ENCODE assay signal across 27 cellular contexts in the genomic region with DNA sequence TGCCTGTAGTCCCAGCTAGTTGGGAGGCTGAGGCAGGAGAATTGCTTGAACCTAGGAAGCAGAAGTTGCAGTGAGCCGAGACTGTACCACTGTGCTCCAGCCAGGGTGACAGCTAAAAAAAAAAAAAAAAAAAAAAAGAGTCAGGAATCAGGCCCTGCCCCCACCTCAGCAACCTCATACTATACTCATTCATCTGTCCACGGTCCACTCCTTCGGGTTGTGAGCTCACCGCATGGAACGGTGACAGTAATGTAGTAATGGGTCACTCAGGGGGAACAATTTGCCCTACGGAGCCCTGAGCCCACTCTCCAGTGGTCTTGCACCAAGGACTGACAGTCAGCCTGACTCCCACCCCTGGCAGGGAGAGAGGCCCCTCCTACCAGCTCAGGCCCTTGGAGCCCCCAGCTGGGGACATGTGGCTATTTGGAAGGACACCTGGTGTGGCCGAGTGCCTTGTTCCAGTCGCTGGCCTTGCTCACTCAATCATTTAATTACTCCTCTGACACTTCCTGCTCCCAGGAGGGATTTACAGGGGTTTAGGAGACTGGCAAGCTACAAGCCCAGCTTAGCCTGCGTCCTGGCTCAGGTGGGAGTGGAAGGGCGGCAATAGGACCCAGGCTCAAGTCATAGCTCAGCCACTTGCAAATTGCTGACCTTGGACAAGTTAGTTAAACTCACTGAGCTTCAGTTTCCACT. TPM values are rescaled to one million over a fixed set of nuclear protein-coding genes. Genes with fewer than 3 reads are reported as not detected.
DNase-seq lines count a peak whose midpoint lies in the region; ATAC-seq, FAIRE-seq and TF ChIP-seq lines count a peak whose summit lies in the region.
"Had no signal": no experiment of that assay in that cellular context is flagged by ENCODE, and none has a peak within 500 bp of the region (broad histone marks: within the 10 kb centered on the region; RNA-seq: fewer than 3 reads in every experiment).

No MANE protein-coding gene starts in this region.

- no peak for TF ChIP-seq RAD21 in K562 (CRISPR knock-in tag; conservative IDR thresholded peaks at IDR 0.05 in 1 of 2, IDR thresholded peaks at IDR 0.05 in 1 of 2)

- H3K27me3 Mint-ChIP-seq in natural killer cell treated with Interleukin-12 subunit alpha and Interleukin-12 subunit beta and Interleukin-15 and Interleukin-18, amount 100 ng/mL, for 72 hours = no peaks in the 10 kb centered on the region
- H3K27me3 Mint-ChIP-seq: activated CD8-positive, alpha-beta T cell treated with anti-CD3 and anti-CD28 coated beads for 36 hours; activated naive CD8-positive, alpha-beta T cell had no signal

- ATAC-seq in K562 = no peak
- no peak for ATAC-seq in natural killer cell treated with Interleukin-12 subunit alpha and Interleukin-12 subunit beta and Interleukin-15 and Interleukin-18, amount 100 ng/mL, for 72 hours
- ATAC-seq: activated CD4-positive, alpha-beta T cell treated with anti-CD3 and anti-CD28 coated beads for 36 hours; activated CD8-positive, alpha-beta T cell treated with anti-CD3 and anti-CD28 coated beads for 36 hours; left ventricle myocardium superior; stimulated activated memory B cell treated with anti-CD40 and anti-IgM and Interleukin-4, amounts not matched to agents 10 μg/mL and 1 μg/mL and 100 μg/mL, for 72 hours had no signal

- no peaks in the 10 kb centered on the region for H3K9me1 ChIP-seq in K562 (ENCODE audit: control insufficient read depth, insufficient read depth, low read length)

- no peak for FAIRE-seq in K562 (lab: Jason Lieb, UNC)
- FAIRE-seq: bronchial epithelial cell, islet of Langerhans had no signal

- H3K79me2 ChIP-seq in K562 (ENCODE audit: control insufficient read depth, insufficient read depth, low read length) (no peaks in the 10 kb centered on the region), mesendoderm (ENCODE audit: control insufficient read depth, insufficient read depth, low read length) (no peaks in the 10 kb centered on the region)

- H3K27ac ChIP-seq in K562 (ENCODE audit: extremely low read depth, low read depth, low read length) = no peak overlapping the region
- no peak overlapping the region for H3K27ac ChIP-seq in mesendoderm (ENCODE audit: low read depth, low read length)
- H3K27ac ChIP-seq: Peyer's patch, skin epidermis had no signal

- no peak overlapping the region for H2BK15ac ChIP-seq in mesendoderm (replicated peaks; ENCODE audit: low read depth)

- peak overlapping the region; percentile 25 for H2AK5ac ChIP-seq in mesendoderm (ENCODE audit: low read length)

- H3K79me1 ChIP-seq in mesendoderm (ENCODE audit: low read length) = no peaks in the 10 kb centered on the region

- no peak for TF ChIP-seq EP300 in K562 (IDR thresholded peaks at IDR 0.05; ENCODE audit: low read length)

- no TSS peak for BruUV-seq in K562 (replicated peaks; lab: Mats Ljungman, UMichigan)

- H3K56ac ChIP-seq in mesendoderm (ENCODE audit: low read length) = peak overlapping the region; percentile 74

- H3K18ac ChIP-seq in mesendoderm (ENCODE audit: low read length) = no peak overlapping the region

- TF ChIP-seq POLR2A in K562 (conservative IDR thresholded peaks at IDR 0.05) = no peak

- no peaks in the 10 kb centered on the region for H3K9me3 Mint-ChIP-seq in natural killer cell treated with Interleukin-12 subunit alpha and Interleukin-12 subunit beta and Interleukin-15 and Interleukin-18, amount 100 ng/mL, for 72 hours
- H3K9me3 Mint-ChIP-seq: activated CD8-positive, alpha-beta T cell treated with anti-CD3 and anti-CD28 coated beads for 36 hours; mesothelial cell of epicardium; stimulated activated memory B cell treated with anti-CD40 and anti-IgM and Interleukin-4, amounts not matched to agents 10 μg/mL and 1 μg/mL and 100 μg/mL, for 72 hours had no signal

- peaks cover 6 to 15% of the 10 kb centered on the region in 2 donors for H3K4me1 Mint-ChIP-seq in natural killer cell treated with Interleukin-12 subunit alpha and Interleukin-12 subunit beta and Interleukin-15 and Interleukin-18, amount 100 ng/mL, for 72 hours (ENCODE audit: low read depth in 2 of 2)

- no peaks in the 10 kb centered on the region for H3K9me3 ChIP-seq in K562 (replicated peaks; ENCODE audit: control insufficient read depth, insufficient read depth, low read depth, low read length)
- H3K9me3 ChIP-seq: Peyer's patch had no signal

- in situ Hi-C loops in K562 (cut with MboI) = no loop called here

- peak overlapping the region; percentile 51 for H2BK5ac ChIP-seq in mesendoderm (ENCODE audit: low read length)

- no peaks in the 10 kb centered on the region for H3K27me3 ChIP-seq in K562 (ENCODE audit: control insufficient read depth in 2 of 2, insufficient read depth in 2 of 2, low read length in 2 of 2)
- no peaks in the 10 kb centered on the region for H3K27me3 ChIP-seq in mesendoderm (ENCODE audit: insufficient read depth, low read length, poor library complexity)
- H3K27me3 ChIP-seq: Peyer's patch had no signal

- no peaks in the 10 kb centered on the region for H4K20me1 ChIP-seq in K562 (replicated peaks; ENCODE audit: control insufficient read depth, insufficient read depth, low read length)

- POLR2A ChIA-PET in K562 (lab: Yijun Ruan, JAX) = interaction anchor here (0.6 kb wide), 1 partner anchor 79 kb away, joined by 5 read pairs; no protein-coding TSS in a partner anchor

- H2BK120ac ChIP-seq in mesendoderm (ENCODE audit: low read depth, low read length) = no peak overlapping the region

- H2AFZ ChIP-seq in K562 (ENCODE audit: low read depth, low read length) = no peak overlapping the region

- 45% methylated on average over 7 of the region's 10 CpGs for WGBS in K562 (ENCODE audit: insufficient coverage, low coverage, missing lambda C conversion rate)
- WGBS in mesendoderm (ENCODE audit: extremely low coverage, insufficient coverage, low lambda C conversion rate) = no CpG with 5 or more reads among the region's 10 CpGs

- H3K4me2 ChIP-seq in K562 (ENCODE audit: insufficient read depth, low read length) (no peak overlapping the region), mesendoderm (ENCODE audit: low read length) (no peak overlapping the region)

- H3K9ac ChIP-seq in K562 (ENCODE audit: insufficient read depth in 1 of 2, low read depth in 2 of 2, low read length in 2 of 2) = 0 out of 4 replicates have a peak overlapping the region, but pooled peaks of 1 of the 2 experiments have one; percentile 19
- H3K9ac ChIP-seq in mesendoderm (ENCODE audit: low read length) = no peak overlapping the region

- H4K8ac ChIP-seq in mesendoderm (ENCODE audit: low read depth, low read length) = no peak overlapping the region

- no peak overlapping the region for H3K27ac Mint-ChIP-seq in natural killer cell treated with Interleukin-12 subunit alpha and Interleukin-12 subunit beta and Interleukin-15 and Interleukin-18, amount 100 ng/mL, for 72 hours
- H3K27ac Mint-ChIP-seq: activated CD4-positive, alpha-beta T cell treated with anti-CD3 and anti-CD28 coated beads for 36 hours; activated CD8-positive, alpha-beta T cell treated with anti-CD3 and anti-CD28 coated beads for 36 hours; activated naive CD8-positive, alpha-beta T cell; mesothelial cell of epicardium; stimulated activated memory B cell treated with anti-CD40 and anti-IgM and Interleukin-4, amounts not matched to agents 10 μg/mL and 1 μg/mL and 100 μg/mL, for 72 hours had no signal

- H3K4ac ChIP-seq in mesendoderm (ENCODE audit: low read depth, low read length) = no peak overlapping the region

- H3K36me3 ChIP-seq in K562 (ENCODE audit: control insufficient read depth, insufficient read depth, low read length) (no peaks in the 10 kb centered on the region), mesendoderm (ENCODE audit: control insufficient read depth, insufficient read depth, low read length) (no peaks in the 10 kb centered on the region)
- H3K36me3 ChIP-seq: Peyer's patch had no signal

- no peak overlapping the region for H3K4me3 ChIP-seq in K562
- H3K4me3 ChIP-seq in mesendoderm (ENCODE audit: low read length) = no peak overlapping the region
- no peak overlapping the region for H3K4me3 ChIP-seq in foreskin fibroblast (ENCODE audit: low read depth in 1 of 2, low read length in 2 of 2)
- H3K4me3 ChIP-seq: Peyer's patch, skin epidermis had no signal

- H4K5ac ChIP-seq in mesendoderm (ENCODE audit: low read length) = no peak overlapping the region

- H3K23ac ChIP-seq in mesendoderm (ENCODE audit: low read length) = no peak overlapping the region

- H3K4me3 Mint-ChIP-seq in natural killer cell treated with Interleukin-12 subunit alpha and Interleukin-12 subunit beta and Interleukin-15 and Interleukin-18, amount 100 ng/mL, for 72 hours = no peak overlapping the region
- H3K4me3 Mint-ChIP-seq: activated CD4-positive, alpha-beta T cell treated with anti-CD3 and anti-CD28 coated beads for 36 hours; activated CD8-positive, alpha-beta T cell treated with anti-CD3 and anti-CD28 coated beads for 36 hours; activated naive CD8-positive, alpha-beta T cell; mesothelial cell of epicardium; stimulated activated memory B cell treated with anti-CD40 and anti-IgM and Interleukin-4, amounts not matched to agents 10 μg/mL and 1 μg/mL and 100 μg/mL, for 72 hours had no signal

- CTCF ChIA-PET in K562 (lab: Yijun Ruan, JAX; ENCODE audit: low intra/inter-chr PET ratio) = interaction anchor here (1.1 kb wide), 1 partner anchor 19 kb away, joined by 3 read pairs; no protein-coding TSS in a partner anchor

- peak; percentile 81 for DNase-seq in D341Med (ENCODE audit: low spot score)
- peak; percentile 60 for DNase-seq in NCI-H146 (lab: John Stamatoyannopoulos, UW)
- DNase-seq in K562 (ENCODE audit: extremely low read depth in 1 of 4, low spot score in 3 of 4) = no peak
- DNase-seq in mesendoderm = no peak
- no peak for DNase-seq in foreskin fibroblast
- DNase-seq in putamen (ENCODE audit: low spot score) = no peak
- no peak for DNase-seq in posterior cingulate gyrus
- DNase-seq in natural killer cell treated with Interleukin-12 subunit alpha and Interleukin-12 subunit beta and Interleukin-15 and Interleukin-18, amount 100 ng/mL, for 72 hours (ENCODE audit: low spot score) = no peak
- DNase-seq: activated CD4-positive, alpha-beta T cell treated with anti-CD3 and anti-CD28 coated beads for 36 hours; activated CD8-positive, alpha-beta memory T cell treated with anti-CD3 and anti-CD28 coated beads, Interleukin-2, amount 50 U/mL, for 48 hours; activated CD8-positive, alpha-beta T cell treated with anti-CD3 and anti-CD28 coated beads for 36 hours; anterior cingulate cortex; DMS53; GF-D8; left ventricle myocardium superior; NCI-H1092; NCI-H2029; Peyer's patch; SHP77 treated with DMSO at 0.1 percent for 48 hours; SW 1271; trophoblast cell had no signal

- H3K4me1 ChIP-seq in K562 (replicated peaks in 1 of 2; ENCODE audit: control insufficient read depth in 2 of 2, insufficient read depth in 2 of 2, low read length in 2 of 2) (peaks cover 0 to 19% of the 10 kb centered on the region in 2 experiments; a peak in 3 of 5 replicates), mesendoderm (ENCODE audit: control insufficient read depth, low read depth, low read length) (peaks cover 13% of the 10 kb centered on the region)
- H3K4me1 ChIP-seq: Peyer's patch had no signal

- intact Hi-C loops in K562 (cut with micrococcal nuclease) (no loop called here), posterior cingulate gyrus (cut with DNase I) (no loop called here)

- no peak for TF ChIP-seq CTCF in K562 (IDR thresholded peaks at IDR 0.05 in 2 of 3, conservative IDR thresholded peaks at IDR 0.05 in 1 of 3; ENCODE audit: insufficient read depth in 2 of 3, low read depth in 1 of 3, low read length in 3 of 3)
- TF ChIP-seq CTCF in foreskin fibroblast (IDR thresholded peaks at IDR 0.05; ENCODE audit: low read depth, low read length) = no peak

- H3K36me3 Mint-ChIP-seq in natural killer cell treated with Interleukin-12 subunit alpha and Interleukin-12 subunit beta and Interleukin-15 and Interleukin-18, amount 100 ng/mL, for 72 hours = no peaks in the 10 kb centered on the region
- H3K36me3 Mint-ChIP-seq: activated naive CD8-positive, alpha-beta T cell; mesothelial cell of epicardium; stimulated activated memory B cell treated with anti-CD40 and anti-IgM and Interleukin-4, amounts not matched to agents 10 μg/mL and 1 μg/mL and 100 μg/mL, for 72 hours had no signal

RNA-seq across cellular contexts. Expression of gene CACNA2D2, which starts 19.9 kb away (rescaled TPM):
- 0.76 and 1.4 TPM in 2 replicates for total RNA-seq in K562 (2011; cell fraction: chromatin; rRNA removed; ENCODE audit: low replicate concordance)
- 0.53 and 0.67 TPM in 2 replicates for total RNA-seq in K562 (2011; cell fraction: nucleolus; rRNA removed)
- 0.66 and 1.4 TPM in 2 replicates for total RNA-seq in K562 (2011; cell fraction: nucleoplasm; rRNA removed)
- 0.36 TPM in 1 of 2 replicates, not detected in the other for total RNA-seq in K562 (2014; rRNA removed)
- 0.15 TPM in 1 of 2 replicates, not detected in the other for total RNA-seq in K562 (2014; rRNA removed; fragmentation: Illumina TruSeq; extraction: Trizol)
- total RNA-seq in K562 (2015; rRNA removed; fragmentation: Illumina TruSeq; extraction: Trizol) = 0.08 and 0.11 TPM in 2 replicates
- total RNA-seq in K562 (2021) = 0.36 and 0.58 TPM in 2 replicates
- 0.32 and 0.61 TPM in 2 replicates for polyA plus RNA-seq in K562 (2011; rRNA removed)
- 0.77 and 0.79 TPM in 2 replicates for polyA plus RNA-seq in K562 (2011; cell fraction: cytosol; rRNA removed)
- 1.4 and 1.8 TPM in 2 replicates for polyA plus RNA-seq in K562 (2011; cell fraction: nucleus; rRNA removed)
- polyA plus RNA-seq in K562 (2012) = 0.26 and 0.40 TPM in 2 replicates
- polyA plus RNA-seq in K562 (2014; fragmentation: Illumina TruSeq; extraction: Trizol) = 0.30 and 0.58 TPM in 2 replicates
- polyA plus RNA-seq in K562 (2014; fragmentation: Nextera tagmentation; extraction: Ambion mirVana) = not detected
- 0.27 and 0.57 TPM in 2 replicates for polyA plus RNA-seq in K562 (2014; rRNA removed)
- 0.30 and 0.46 TPM in 2 replicates for polyA minus RNA-seq in K562 (2011; rRNA and poly(A)+ RNA removed)
- polyA minus RNA-seq in K562 (2011; cell fraction: cytosol; rRNA and poly(A)+ RNA removed) = 0.19 and 0.36 TPM in 2 replicates
- 0.27 and 0.33 TPM in 2 replicates for polyA minus RNA-seq in K562 (2011; cell fraction: nucleus; rRNA and poly(A)+ RNA removed)
- polyA plus RNA-seq in mesendoderm (2013, experiment 1 of 2) = 4.1 TPM
- polyA plus RNA-seq in mesendoderm (2013, experiment 2 of 2) = 3.7 TPM
- 1 to 10 TPM; 1.6 to 1.7 TPM for total RNA-seq in natural killer cell treated with Interleukin-12 subunit alpha and Interleukin-12 subunit beta and Interleukin-15 and Interleukin-18, amount 100 ng/mL, for 72 hours
- total RNA-seq: bronchial epithelial cell had no signal

RNA-seq across cellular contexts. Expression of gene C3orf18, which starts 44.2 kb away (rescaled TPM):
- total RNA-seq in K562 (2011; cell fraction: chromatin; rRNA removed; ENCODE audit: low replicate concordance) = 1.4 and 3.5 TPM in 2 replicates
- total RNA-seq in K562 (2011; cell fraction: nucleolus; rRNA removed) = 1.7 and 2.3 TPM in 2 replicates
- 1.2 and 1.4 TPM in 2 replicates for total RNA-seq in K562 (2011; cell fraction: nucleoplasm; rRNA removed)
- total RNA-seq in K562 (2014; rRNA removed) (0.95 and 1.3 TPM in 2 replicates), K562 (2014; rRNA removed; fragmentation: Illumina TruSeq; extraction: Trizol) (0.83 and 1.1 TPM in 2 replicates), K562 (2015; rRNA removed; fragmentation: Illumina TruSeq; extraction: Trizol) (0.94 and 1.4 TPM in 2 replicates), K562 (2021) (0.65 and 2.0 TPM in 2 replicates)
- polyA plus RNA-seq in K562 (2011; rRNA removed) (2.3 and 3.9 TPM in 2 replicates), K562 (2014; fragmentation: Illumina TruSeq; extraction: Trizol) (0.91 and 1.5 TPM in 2 replicates), K562 (2014; fragmentation: Nextera tagmentation; extraction: Ambion mirVana) (under 1 TPM; 0.01 to 0.14 TPM), K562 (2014; rRNA removed) (0.38 and 0.82 TPM in 2 replicates)
- polyA plus RNA-seq in K562 (2011; cell fraction: cytosol; rRNA removed) = 4.6 and 5.2 TPM in 2 replicates
- 5.5 and 6.0 TPM in 2 replicates for polyA plus RNA-seq in K562 (2011; cell fraction: nucleus; rRNA removed)
- 1.7 and 2.7 TPM in 2 replicates for polyA plus RNA-seq in K562 (2012)
- 1.6 and 1.9 TPM in 2 replicates for polyA minus RNA-seq in K562 (2011; rRNA and poly(A)+ RNA removed)
- polyA minus RNA-seq in K562 (2011; cell fraction: cytosol; rRNA and poly(A)+ RNA removed) = 0.73 and 2.0 TPM in 2 replicates
- polyA minus RNA-seq in K562 (2011; cell fraction: nucleus; rRNA and poly(A)+ RNA removed) = 1.1 and 1.4 TPM in 2 replicates
- polyA plus RNA-seq in mesendoderm (2013, experiment 1 of 2) = 1.9 TPM
- polyA plus RNA-seq in mesendoderm (2013, experiment 2 of 2) = 1.9 TPM
- total RNA-seq in natural killer cell treated with Interleukin-12 subunit alpha and Interleukin-12 subunit beta and Interleukin-15 and Interleukin-18, amount 100 ng/mL, for 72 hours = 1 to 10 TPM; 5.1 to 6.2 TPM

RNA-seq across cellular contexts. Expression of gene HEMK1, which starts 46.0 kb away (rescaled TPM):
- total RNA-seq in K562 (2011; cell fraction: chromatin; rRNA removed; ENCODE audit: low replicate concordance) = 44.0 and 89.1 TPM in 2 replicates
- total RNA-seq in K562 (2011; cell fraction: nucleolus; rRNA removed) = 41.2 and 43.2 TPM in 2 replicates
- 47.0 and 67.9 TPM in 2 replicates for total RNA-seq in K562 (2011; cell fraction: nucleoplasm; rRNA removed)
- total RNA-seq in K562 (2014; rRNA removed) (8.0 and 13.7 TPM in 2 replicates), K562 (2014; rRNA removed; fragmentation: Illumina TruSeq; extraction: Trizol) (8.0 and 10.9 TPM in 2 replicates), K562 (2015; rRNA removed; fragmentation: Illumina TruSeq; extraction: Trizol) (9.7 and 11.4 TPM in 2 replicates), K562 (2021) (15.9 and 16.8 TPM in 2 replicates)
- polyA plus RNA-seq in K562 (2011; rRNA removed) (12.1 and 13.5 TPM in 2 replicates), K562 (2014; fragmentation: Illumina TruSeq; extraction: Trizol) (12.3 and 13.2 TPM in 2 replicates), K562 (2014; fragmentation: Nextera tagmentation; extraction: Ambion mirVana) (1 to 10 TPM; 2.0 to 5.2 TPM), K562 (2014; rRNA removed) (13.9 and 17.8 TPM in 2 replicates)
- polyA plus RNA-seq in K562 (2011; cell fraction: cytosol; rRNA removed) = 12.1 and 20.2 TPM in 2 replicates
- polyA plus RNA-seq in K562 (2011; cell fraction: nucleus; rRNA removed) = 58.3 and 71.6 TPM in 2 replicates
- polyA plus RNA-seq in K562 (2012) = 11.0 and 19.9 TPM in 2 replicates
- 8.5 and 8.9 TPM in 2 replicates for polyA minus RNA-seq in K562 (2011; rRNA and poly(A)+ RNA removed)
- 4.0 and 4.7 TPM in 2 replicates for polyA minus RNA-seq in K562 (2011; cell fraction: cytosol; rRNA and poly(A)+ RNA removed)
- polyA minus RNA-seq in K562 (2011; cell fraction: nucleus; rRNA and poly(A)+ RNA removed) = 19.1 and 28.0 TPM in 2 replicates
- 5.3 TPM for polyA plus RNA-seq in mesendoderm (2013, experiment 1 of 2)
- polyA plus RNA-seq in mesendoderm (2013, experiment 2 of 2) = 5.4 TPM
- total RNA-seq in natural killer cell treated with Interleukin-12 subunit alpha and Interleukin-12 subunit beta and Interleukin-15 and Interleukin-18, amount 100 ng/mL, for 72 hours = 10 to 100 TPM; 31.5 to 48.4 TPM

Comparison
In these comparisons a context has a peak if more than half of its experiments do, and no peak if none do; other contexts are left out.
1. DNase-seq: peak in D341Med (single experiment) and NCI-H146 (single experiment); none in K562 (0 of 4), mesendoderm (single experiment), foreskin fibroblast (0 of 2), putamen (single experiment), posterior cingulate gyrus (0 of 10) and natural killer cell treated with Interleukin-12 subunit alpha and Interleukin-12 subunit beta and Interleukin-15 and Interleukin-18, amount 100 ng/mL, for 72 hours (single experiment).